ENCODE assay signal across 17 cellular contexts in the genomic region with DNA sequence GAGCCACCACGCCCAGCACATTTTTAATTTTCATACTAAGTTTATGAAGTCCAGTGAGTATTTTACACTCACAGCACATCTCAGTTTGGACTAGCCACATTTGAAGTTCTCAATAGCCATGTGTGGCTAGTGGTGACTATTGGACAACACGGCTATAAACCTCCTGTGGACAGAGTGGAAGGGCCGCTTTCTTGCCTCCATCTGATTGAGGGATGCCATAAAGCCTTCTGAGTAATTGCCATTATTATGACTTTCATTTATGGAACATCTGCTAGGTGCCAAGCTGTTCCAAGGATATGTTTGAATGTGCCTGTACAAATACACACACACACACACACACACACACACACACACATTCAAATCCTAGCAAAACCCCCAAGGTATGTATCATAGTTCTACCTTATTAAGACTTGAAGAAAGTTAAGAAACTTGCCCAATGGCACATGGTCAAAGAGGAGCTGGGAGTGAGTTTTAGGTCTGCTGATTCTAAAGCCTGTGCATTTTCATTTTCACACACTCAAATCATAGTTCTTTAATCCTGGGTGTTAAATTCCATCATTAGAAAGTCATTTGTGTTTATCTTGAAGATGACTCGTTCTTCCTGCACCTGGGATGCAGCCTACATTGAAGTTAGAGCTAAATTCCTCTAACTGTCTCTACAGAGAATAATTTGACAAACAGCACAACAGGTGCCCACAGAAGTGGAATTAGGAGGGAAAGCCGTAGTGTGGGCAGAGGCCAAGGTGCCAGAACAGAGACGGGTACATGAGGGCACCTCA.
A peak's percentile ranks its signal among the peaks of the same experiment; 100 is the strongest.
DNase-seq lines count a peak whose midpoint lies in the region; ATAC-seq and TF ChIP-seq lines count a peak whose summit lies in the region.
"Had no signal": no experiment of that assay in that cellular context is flagged by ENCODE, and none has a peak within 500 bp of the region (broad histone marks: within the 10 kb centered on the region; RNA-seq: fewer than 3 reads in every experiment).

No MANE protein-coding gene starts in this region.

- no peak overlapping the region for H2AFZ ChIP-seq in PC-3 (ENCODE audit: low read length)

- CTCF ChIA-PET in PC-3 (lab: Charles Lee): interaction anchor here (0.8 kb wide), 1 partner anchor 14 kb away, joined by 3 read pairs; no protein-coding TSS in a partner anchor

- H3K36me3 ChIP-seq in PC-3 (ENCODE audit: low read depth, low read length) (no peaks in the 10 kb centered on the region), adrenal gland (replicated peaks in 1 of 2) (no peaks in the 10 kb centered on the region)

- WGBS in adrenal gland, 4 donors: 89 to 91% (median 90%) methylated on average over 6 of the region's 6 CpGs

- intact Hi-C loops in PC-3 (cut with micrococcal nuclease): no loop called here
- intact Hi-C loops in dorsolateral prefrontal cortex (cut with DNase I): no loop called here
- intact Hi-C loops in adrenal gland (cut with DNase I): no loop called here

- TF ChIP-seq POLR2A in adrenal gland (IDR thresholded peaks at IDR 0.05): no peak

- H3K9ac ChIP-seq in PC-3 (ENCODE audit: low read length): no peak overlapping the region

- H3K27ac ChIP-seq in PC-3 (ENCODE audit: low read length) (no peak overlapping the region), dorsolateral prefrontal cortex (no peak overlapping the region), adrenal gland (no peak overlapping the region)

- no peaks in the 10 kb centered on the region for H3F3A ChIP-seq in PC-3 (ENCODE audit: low read length, unreplicated experiment)

- peak; percentile 54 for DNase-seq in A172 (ENCODE audit: low spot score)
- peak; percentile 45 for DNase-seq in EL
- no peak for DNase-seq in PC-3
- peak; percentile 72 for DNase-seq in fibroblast of villous mesenchyme (ENCODE audit: low read depth)
- no peak for DNase-seq in amniotic stem cell (lab: John Stamatoyannopoulos, UW)
- DNase-seq in dorsolateral prefrontal cortex: no peak
- no peak for DNase-seq in adrenal gland
- DNase-seq: activated CD4-positive, alpha-beta T cell treated with anti-CD3 and anti-CD28 coated beads, Interleukin-2, amount 50 U/mL, for 4 hours; activated naive CD4-positive, alpha-beta T cell treated with Interleukin-2 at 50 U/mL for 16 hours; activated T-cell treated with anti-CD3 and anti-CD28 coated beads for 4 hours; foreskin melanocyte; GDM1; SHP77 treated with DMSO at 0.1 percent for 48 hours; stimulated activated CD4-positive, alpha-beta T cell treated with anti-CD3 and anti-CD28 coated beads, Interleukin-1b, Interleukin-23, amount 100 ng/mL, for 48 hours had no signal

- peak; percentile 62 for ATAC-seq in PC-3
- no peak for ATAC-seq in HG02938 (IDR thresholded peaks at IDR 0.05; ENCODE audit: unreplicated experiment)
- ATAC-seq: left lobe of liver, sciatic nerve had no signal

- H3K4me3 ChIP-seq in PC-3 (ENCODE audit: low read length) (no peak overlapping the region), fibroblast of villous mesenchyme (ENCODE audit: low read depth, low read length) (no peak overlapping the region), dorsolateral prefrontal cortex (no peak overlapping the region), adrenal gland (no peak overlapping the region)

- no peak overlapping the region for H3K4me2 ChIP-seq in PC-3 (ENCODE audit: low read length)

- POLR2A ChIA-PET in PC-3 (lab: Charles Lee; ENCODE audit: unreplicated experiment): interaction anchor here (0.6 kb wide), 1 partner anchor 85 kb away, joined by 3 read pairs; no protein-coding TSS in a partner anchor

- no peaks in the 10 kb centered on the region for H3K9me2 ChIP-seq in PC-3 (replicated peaks; ENCODE audit: low read length)

- TF ChIP-seq CTCF in PC-3 (conservative IDR thresholded peaks at IDR 0.05; ENCODE audit: low read depth, low read length) (no peak), fibroblast of villous mesenchyme (IDR thresholded peaks at IDR 0.05; ENCODE audit: insufficient read depth, low read depth, low read length) (no peak), dorsolateral prefrontal cortex (IDR thresholded peaks at IDR 0.05 in 54 of 56, conservative IDR thresholded peaks at IDR 0.05 in 2 of 56; ENCODE audit: low read depth in 1 of 56, partially characterized antibody in 56 of 56) (no peak), adrenal gland (IDR thresholded peaks at IDR 0.05) (no peak)

- H3K9me3 ChIP-seq in PC-3 (ENCODE audit: low read length) (no peaks in the 10 kb centered on the region), adrenal gland (replicated peaks in 1 of 3) (no peaks in the 10 kb centered on the region)

- no TSS peak for BruUV-seq in PC-3 (replicated peaks; lab: Mats Ljungman, UMichigan)

- H3K27me3 ChIP-seq in PC-3 (ENCODE audit: low read length) (no peaks in the 10 kb centered on the region), dorsolateral prefrontal cortex (no peaks in the 10 kb centered on the region), adrenal gland (no peaks in the 10 kb centered on the region)

- H3K79me2 ChIP-seq in PC-3 (ENCODE audit: low read length): no peaks in the 10 kb centered on the region

- H3K4me1 ChIP-seq in PC-3 (ENCODE audit: insufficient read depth, low read length): peaks cover 17% of the 10 kb centered on the region
- peaks cover 2 to 9% of the 10 kb centered on the region in 2 donors for H3K4me1 ChIP-seq in adrenal gland (replicated peaks in 1 of 2)

- H4K20me1 ChIP-seq in PC-3 (ENCODE audit: low read length): no peaks in the 10 kb centered on the region

Comparison
In these comparisons a context has a peak if more than half of its experiments do, and no peak if none do; other contexts are left out.
1. DNase-seq: peak in A172 (single experiment), EL (single experiment) and fibroblast of villous mesenchyme (single experiment); none in PC-3 (single experiment), amniotic stem cell (single experiment), dorsolateral prefrontal cortex (0 of 10) and adrenal gland (0 of 7).